ENCODE assay signal across 8 cellular contexts in the genomic region with DNA sequence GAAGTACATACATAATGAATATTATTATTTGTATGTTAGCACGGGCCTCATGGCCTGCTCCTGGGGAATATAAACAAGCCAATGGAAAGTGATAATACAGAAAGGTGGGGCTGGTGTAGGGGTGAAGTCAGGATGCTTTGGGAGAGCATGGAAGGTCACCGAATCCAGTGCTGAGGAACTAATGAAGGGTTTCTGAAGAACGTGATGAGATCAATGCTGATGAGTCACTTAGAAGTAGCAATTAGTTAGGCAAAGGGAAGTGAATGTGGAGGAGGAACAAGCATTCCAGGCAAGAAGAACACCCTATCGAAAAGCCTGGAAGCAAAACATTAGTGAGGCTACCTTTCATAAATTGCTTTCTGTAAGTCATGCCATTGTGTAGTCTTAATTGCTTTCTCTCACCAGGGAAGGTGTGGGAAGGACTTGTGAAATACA. TPM values are rescaled to one million over a fixed set of nuclear protein-coding genes. Genes with fewer than 3 reads are reported as not detected.
DNase-seq lines count a peak whose midpoint lies in the region; ATAC-seq and TF ChIP-seq lines count a peak whose summit lies in the region.

No MANE protein-coding gene starts in this region.

- ATAC-seq in HG02642 (IDR thresholded peaks at IDR 0.05; ENCODE audit: poor library complexity, unreplicated experiment) (no peak), GM21723 (IDR thresholded peaks at IDR 0.05; ENCODE audit: unreplicated experiment) (no peak)

- no peak for DNase-seq in activated naive CD4-positive, alpha-beta T cell treated with anti-CD3 and anti-CD28 coated beads, Interleukin-2, amount 10 ng/mL, durations not matched to agents 7 days and 5 days
- no peak for DNase-seq in activated naive CD4-positive, alpha-beta T cell treated with anti-CD3 and anti-CD28 coated beads, Interleukin-2, amount 50 U/mL, for 16 hours
- DNase-seq in ascending aorta (ENCODE audit: low spot score in 2 of 2) (no peak), kidney glomerular epithelial cell (lab: John Stamatoyannopoulos, UW) (peak; percentile 73)
- no peak for DNase-seq in stimulated activated CD4-positive, alpha-beta T cell treated with anti-CD3 and anti-CD28 coated beads, Interleukin-4, amount 100 ng/mL, for 1 hour

- peak overlapping the region; percentile 88 for H3K27ac Mint-ChIP-seq in activated naive CD4-positive, alpha-beta T cell treated with anti-CD3 and anti-CD28 coated beads, Interleukin-2, amount 10 ng/mL, durations not matched to agents 7 days and 5 days

- no peaks in the 10 kb centered on the region for H3K9me3 ChIP-seq in ascending aorta

- peaks cover 14 to 55% of the 10 kb centered on the region in 2 donors for H3K4me1 ChIP-seq in ascending aorta
- H3K4me1 ChIP-seq in urinary bladder (ENCODE audit: insufficient read depth) = peaks cover 3% of the 10 kb centered on the region

- 49% methylated on average over 4 of the region's 4 CpGs for WGBS in urinary bladder

- peaks cover 15% of the 10 kb centered on the region for H3K36me3 Mint-ChIP-seq in activated naive CD4-positive, alpha-beta T cell treated with anti-CD3 and anti-CD28 coated beads, Interleukin-2, amount 10 ng/mL, durations not matched to agents 7 days and 5 days

- H3K9me3 Mint-ChIP-seq in activated naive CD4-positive, alpha-beta T cell treated with anti-CD3 and anti-CD28 coated beads, Interleukin-2, amount 10 ng/mL, durations not matched to agents 7 days and 5 days = no peaks in the 10 kb centered on the region

- H3K27me3 ChIP-seq in ascending aorta = no peaks in the 10 kb centered on the region

- intact Hi-C loops in ascending aorta (cut with DNase I) = loop anchor here (1.0 to 2.0 kb wide), 2 partner anchors 22 to 47 kb away; no protein-coding TSS in a partner anchor

- CTCF ChIA-PET in activated naive CD4-positive, alpha-beta T cell treated with anti-CD3 and anti-CD28 coated beads, Interleukin-2, amount 10 ng/mL, durations not matched to agents 7 days and 5 days (lab: Charles Lee) = interaction anchor here (0.6 to 1.0 kb wide), 2 partner anchors 26 to 75 kb away, joined by 3 read pairs; no protein-coding TSS in a partner anchor

- peaks cover 88% of the 10 kb centered on the region for H3K4me1 Mint-ChIP-seq in activated naive CD4-positive, alpha-beta T cell treated with anti-CD3 and anti-CD28 coated beads, Interleukin-2, amount 10 ng/mL, durations not matched to agents 7 days and 5 days

- TF ChIP-seq CTCF in ascending aorta (IDR thresholded peaks at IDR 0.05) = no peak

- H3K4me3 Mint-ChIP-seq in activated naive CD4-positive, alpha-beta T cell treated with anti-CD3 and anti-CD28 coated beads, Interleukin-2, amount 10 ng/mL, durations not matched to agents 7 days and 5 days = peak overlapping the region; percentile 71

- H3K36me3 ChIP-seq in ascending aorta (peaks cover 2 to 3% of the 10 kb centered on the region in 2 donors), urinary bladder (ENCODE audit: insufficient read depth) (peaks cover under 1% of the 10 kb centered on the region)

- peak overlapping the region; percentile 70 to 81 for H3K27ac ChIP-seq in ascending aorta
- peak overlapping the region; percentile 28 for H3K27ac ChIP-seq in urinary bladder (ENCODE audit: low read depth)

- H3K4me3 ChIP-seq in ascending aorta (peak overlapping the region; percentile 55 to 62), urinary bladder (ENCODE audit: low read depth, low read length) (peak overlapping the region; percentile 24)

- no peaks in the 10 kb centered on the region for H3K27me3 Mint-ChIP-seq in activated naive CD4-positive, alpha-beta T cell treated with anti-CD3 and anti-CD28 coated beads, Interleukin-2, amount 10 ng/mL, durations not matched to agents 7 days and 5 days

RNA-seq across cellular contexts. Expression of a gene that starts 2.1 kb away (rescaled TPM):
- total RNA-seq in ascending aorta (261 TPM), urinary bladder (353 TPM)
- 221 TPM for polyA plus RNA-seq in urinary bladder
